ENCODE assay signal across 1 cellular context in genomic region chr12:120194534-120195395, GRCh38.
TF ChIP-seq lines count a peak whose summit lies in the region.

A gene with protein sequence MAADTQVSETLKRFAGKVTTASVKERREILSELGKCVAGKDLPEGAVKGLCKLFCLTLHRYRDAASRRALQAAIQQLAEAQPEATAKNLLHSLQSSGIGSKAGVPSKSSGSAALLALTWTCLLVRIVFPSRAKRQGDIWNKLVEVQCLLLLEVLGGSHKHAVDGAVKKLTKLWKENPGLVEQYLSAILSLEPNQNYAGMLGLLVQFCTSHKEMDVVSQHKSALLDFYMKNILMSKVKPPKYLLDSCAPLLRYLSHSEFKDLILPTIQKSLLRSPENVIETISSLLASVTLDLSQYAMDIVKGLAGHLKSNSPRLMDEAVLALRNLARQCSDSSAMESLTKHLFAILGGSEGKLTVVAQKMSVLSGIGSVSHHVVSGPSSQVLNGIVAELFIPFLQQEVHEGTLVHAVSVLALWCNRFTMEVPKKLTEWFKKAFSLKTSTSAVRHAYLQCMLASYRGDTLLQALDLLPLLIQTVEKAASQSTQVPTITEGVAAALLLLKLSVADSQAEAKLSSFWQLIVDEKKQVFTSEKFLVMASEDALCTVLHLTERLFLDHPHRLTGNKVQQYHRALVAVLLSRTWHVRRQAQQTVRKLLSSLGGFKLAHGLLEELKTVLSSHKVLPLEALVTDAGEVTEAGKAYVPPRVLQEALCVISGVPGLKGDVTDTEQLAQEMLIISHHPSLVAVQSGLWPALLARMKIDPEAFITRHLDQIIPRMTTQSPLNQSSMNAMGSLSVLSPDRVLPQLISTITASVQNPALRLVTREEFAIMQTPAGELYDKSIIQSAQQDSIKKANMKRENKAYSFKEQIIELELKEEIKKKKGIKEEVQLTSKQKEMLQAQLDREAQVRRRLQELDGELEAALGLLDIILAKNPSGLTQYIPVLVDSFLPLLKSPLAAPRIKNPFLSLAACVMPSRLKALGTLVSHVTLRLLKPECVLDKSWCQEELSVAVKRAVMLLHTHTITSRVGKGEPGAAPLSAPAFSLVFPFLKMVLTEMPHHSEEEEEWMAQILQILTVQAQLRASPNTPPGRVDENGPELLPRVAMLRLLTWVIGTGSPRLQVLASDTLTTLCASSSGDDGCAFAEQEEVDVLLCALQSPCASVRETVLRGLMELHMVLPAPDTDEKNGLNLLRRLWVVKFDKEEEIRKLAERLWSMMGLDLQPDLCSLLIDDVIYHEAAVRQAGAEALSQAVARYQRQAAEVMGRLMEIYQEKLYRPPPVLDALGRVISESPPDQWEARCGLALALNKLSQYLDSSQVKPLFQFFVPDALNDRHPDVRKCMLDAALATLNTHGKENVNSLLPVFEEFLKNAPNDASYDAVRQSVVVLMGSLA (N-terminal part only) (minus strand): TSS chr12:120194715. CDS start chr12:120194697, 18 bp downstream.

TF ChIP-seq in WTC11, 78 proteins besides CTCF, POLR2A, EP300 and RAD21 (continued from another document and continues in another):
- peak; percentile 90; the same call in 1 of the 2 replicates for TF ChIP-seq EMX1 (CRISPR knock-in tag; IDR thresholded peaks at IDR 0.05)
- no peak for TF ChIP-seq JAZF1 (CRISPR knock-in tag; IDR thresholded peaks at IDR 0.05)
- TF ChIP-seq, protein P1, sequence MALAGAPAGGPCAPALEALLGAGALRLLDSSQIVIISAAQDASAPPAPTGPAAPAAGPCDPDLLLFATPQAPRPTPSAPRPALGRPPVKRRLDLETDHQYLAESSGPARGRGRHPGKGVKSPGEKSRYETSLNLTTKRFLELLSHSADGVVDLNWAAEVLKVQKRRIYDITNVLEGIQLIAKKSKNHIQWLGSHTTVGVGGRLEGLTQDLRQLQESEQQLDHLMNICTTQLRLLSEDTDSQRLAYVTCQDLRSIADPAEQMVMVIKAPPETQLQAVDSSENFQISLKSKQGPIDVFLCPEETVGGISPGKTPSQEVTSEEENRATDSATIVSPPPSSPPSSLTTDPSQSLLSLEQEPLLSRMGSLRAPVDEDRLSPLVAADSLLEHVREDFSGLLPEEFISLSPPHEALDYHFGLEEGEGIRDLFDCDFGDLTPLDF (CRISPR knock-in tag; IDR thresholded peaks at IDR 0.05), result no peak
- no peak for TF ChIP-seq SOX15 (CRISPR knock-in tag; IDR thresholded peaks at IDR 0.05)
- TF ChIP-seq ZNF121 (CRISPR knock-in tag; IDR thresholded peaks at IDR 0.05), result no peak
- peak; percentile 56; the same call in 1 of the 2 replicates for TF ChIP-seq ZNF512 (CRISPR knock-in tag; IDR thresholded peaks at IDR 0.05; ENCODE audit: borderline replicate concordance)
- TF ChIP-seq AFF4 (CRISPR knock-in tag; IDR thresholded peaks at IDR 0.05; ENCODE audit: borderline replicate concordance), result no peak
- TF ChIP-seq CDX4 (CRISPR knock-in tag; IDR thresholded peaks at IDR 0.05; ENCODE audit: borderline replicate concordance), result no peak
- 0 out of 2 replicates have a peak, but pooled peaks have one; percentile 67 for TF ChIP-seq TCF7 (CRISPR knock-in tag; IDR thresholded peaks at IDR 0.05; ENCODE audit: low read depth)
- TF ChIP-seq ATF3 (CRISPR knock-in tag; conservative IDR thresholded peaks at IDR 0.05), result 0 out of 2 replicates have a peak, but pooled peaks have one; percentile 57
- no peak for TF ChIP-seq RORB (CRISPR knock-in tag; IDR thresholded peaks at IDR 0.05)
- peak; percentile 74; the same call in 1 of the 2 replicates for TF ChIP-seq JUN (CRISPR knock-in tag; IDR thresholded peaks at IDR 0.05)
- TF ChIP-seq MYBL2 (CRISPR knock-in tag; IDR thresholded peaks at IDR 0.05), result peak; percentile 85
- TF ChIP-seq, protein P2, sequence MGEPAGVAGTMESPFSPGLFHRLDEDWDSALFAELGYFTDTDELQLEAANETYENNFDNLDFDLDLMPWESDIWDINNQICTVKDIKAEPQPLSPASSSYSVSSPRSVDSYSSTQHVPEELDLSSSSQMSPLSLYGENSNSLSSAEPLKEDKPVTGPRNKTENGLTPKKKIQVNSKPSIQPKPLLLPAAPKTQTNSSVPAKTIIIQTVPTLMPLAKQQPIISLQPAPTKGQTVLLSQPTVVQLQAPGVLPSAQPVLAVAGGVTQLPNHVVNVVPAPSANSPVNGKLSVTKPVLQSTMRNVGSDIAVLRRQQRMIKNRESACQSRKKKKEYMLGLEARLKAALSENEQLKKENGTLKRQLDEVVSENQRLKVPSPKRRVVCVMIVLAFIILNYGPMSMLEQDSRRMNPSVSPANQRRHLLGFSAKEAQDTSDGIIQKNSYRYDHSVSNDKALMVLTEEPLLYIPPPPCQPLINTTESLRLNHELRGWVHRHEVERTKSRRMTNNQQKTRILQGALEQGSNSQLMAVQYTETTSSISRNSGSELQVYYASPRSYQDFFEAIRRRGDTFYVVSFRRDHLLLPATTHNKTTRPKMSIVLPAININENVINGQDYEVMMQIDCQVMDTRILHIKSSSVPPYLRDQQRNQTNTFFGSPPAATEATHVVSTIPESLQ (CRISPR knock-in tag; IDR thresholded peaks at IDR 0.05), result no peak
- TF ChIP-seq GTF2I (CRISPR knock-in tag; conservative IDR thresholded peaks at IDR 0.05), result no peak
- no peak for TF ChIP-seq ZNF232 (CRISPR knock-in tag; IDR thresholded peaks at IDR 0.05)
- TF ChIP-seq SMAD3 (CRISPR knock-in tag; IDR thresholded peaks at IDR 0.05; ENCODE audit: borderline replicate concordance), result peak; percentile 71; the same call in 1 of the 2 replicates
- TF ChIP-seq ATF2 (CRISPR knock-in tag; IDR thresholded peaks at IDR 0.05; ENCODE audit: borderline replicate concordance, low read depth), result no peak
- peak; percentile 94 for TF ChIP-seq ZNF671 (CRISPR knock-in tag; IDR thresholded peaks at IDR 0.05)
- peak; percentile 95 for TF ChIP-seq RELA (CRISPR knock-in tag; IDR thresholded peaks at IDR 0.05; ENCODE audit: borderline replicate concordance)
- TF ChIP-seq TP53 (CRISPR knock-in tag; IDR thresholded peaks at IDR 0.05), result peak; percentile 89; the same call in 1 of the 2 replicates
- peak; percentile 86 for TF ChIP-seq ZNF532 (CRISPR knock-in tag; IDR thresholded peaks at IDR 0.05; ENCODE audit: borderline replicate concordance)
- TF ChIP-seq, protein P3, sequence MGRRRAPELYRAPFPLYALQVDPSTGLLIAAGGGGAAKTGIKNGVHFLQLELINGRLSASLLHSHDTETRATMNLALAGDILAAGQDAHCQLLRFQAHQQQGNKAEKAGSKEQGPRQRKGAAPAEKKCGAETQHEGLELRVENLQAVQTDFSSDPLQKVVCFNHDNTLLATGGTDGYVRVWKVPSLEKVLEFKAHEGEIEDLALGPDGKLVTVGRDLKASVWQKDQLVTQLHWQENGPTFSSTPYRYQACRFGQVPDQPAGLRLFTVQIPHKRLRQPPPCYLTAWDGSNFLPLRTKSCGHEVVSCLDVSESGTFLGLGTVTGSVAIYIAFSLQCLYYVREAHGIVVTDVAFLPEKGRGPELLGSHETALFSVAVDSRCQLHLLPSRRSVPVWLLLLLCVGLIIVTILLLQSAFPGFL (CRISPR knock-in tag; IDR thresholded peaks at IDR 0.05; ENCODE audit: borderline replicate concordance), result 0 out of 2 replicates have a peak, but pooled peaks have one; percentile 37
- peak; percentile 93 for TF ChIP-seq TEAD1 (CRISPR knock-in tag; IDR thresholded peaks at IDR 0.05)
- peak; percentile 83 for TF ChIP-seq ATF1 (CRISPR knock-in tag; IDR thresholded peaks at IDR 0.05)
- peak; percentile 91 for TF ChIP-seq SP1 (CRISPR knock-in tag; conservative IDR thresholded peaks at IDR 0.05)
